9 cellular contexts compared by ENCODE assay signal in the genomic region with DNA sequence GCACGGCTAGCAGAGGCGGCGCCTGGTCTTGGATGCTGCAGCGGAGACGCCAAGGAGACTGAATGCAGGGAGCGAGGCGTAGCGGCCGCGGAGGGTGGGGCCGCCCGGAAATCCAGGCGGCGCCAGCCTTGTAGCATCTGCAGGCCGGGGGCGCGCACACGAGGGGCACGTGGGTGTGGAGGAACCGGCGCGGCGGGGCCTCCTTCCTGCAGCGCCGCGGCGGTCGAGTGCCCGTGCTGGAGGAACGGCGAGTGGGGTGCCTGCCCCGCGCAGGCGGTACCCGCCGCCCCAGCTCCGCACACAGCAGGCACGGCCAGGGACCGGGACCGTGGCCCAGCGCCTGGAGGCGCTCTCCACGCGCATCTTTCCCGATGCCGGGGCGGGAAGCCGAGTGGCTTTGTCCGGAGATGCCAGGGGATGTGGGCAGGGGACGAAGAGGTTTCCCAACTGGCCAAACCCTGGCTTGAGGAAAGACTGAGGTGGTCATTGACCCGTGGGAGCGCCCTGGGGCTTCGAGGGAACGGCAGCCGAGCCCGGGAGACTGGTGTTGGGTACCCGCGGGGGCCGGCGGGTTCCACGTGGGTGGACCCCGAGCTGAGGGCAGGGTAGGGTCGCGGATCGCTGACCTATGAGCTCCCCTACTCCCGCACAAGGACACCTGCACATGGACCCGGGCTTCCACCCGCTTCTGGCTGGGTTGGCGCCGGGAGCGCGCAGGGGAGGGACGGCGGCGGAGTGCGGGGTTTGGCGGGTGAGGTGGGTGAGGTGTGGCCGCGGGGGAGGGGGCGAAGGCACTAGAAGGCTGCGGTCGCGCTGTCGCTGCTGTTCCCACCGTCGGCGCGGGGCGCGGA.
DNase-seq lines count a peak whose midpoint lies in the region; ATAC-seq and TF ChIP-seq lines count a peak whose summit lies in the region.
"Had no signal": no experiment of that assay in that cellular context is flagged by ENCODE, and none has a peak within 500 bp of the region (broad histone marks: within the 10 kb centered on the region; RNA-seq: fewer than 3 reads in every experiment).

No MANE protein-coding gene starts in this region.

- H3K79me2 ChIP-seq in OCI-LY1 (ENCODE audit: insufficient read depth, low read length) = no peaks in the 10 kb centered on the region

- H3K36me3 ChIP-seq in OCI-LY1 (ENCODE audit: insufficient read depth, low read length) = no peaks in the 10 kb centered on the region

- H3F3A ChIP-seq in OCI-LY1 (ENCODE audit: insufficient read depth, low read length) = no peaks in the 10 kb centered on the region

- H2AFZ ChIP-seq in OCI-LY1 (ENCODE audit: low read length) = no peak overlapping the region

- DNase-seq in AG09309 (ENCODE audit: low read depth) (no peak), GM12865 (ENCODE audit: low read depth) (peak; percentile 67), cardiac fibroblast (ENCODE audit: low read depth in 2 of 2) (peak; percentile 11 to 55), naive B cell (peak; percentile 29), NCI-H1436 (lab: John Stamatoyannopoulos, UW) (no peak)

- peaks cover 75 to 89% (median 85%) of the 10 kb centered on the region in 3 donors for H3K27me3 Mint-ChIP-seq in naive B cell

- peak overlapping the region; percentile 70 for H3K4me3 ChIP-seq in AG09309 (ENCODE audit: control insufficient read depth, low read depth, low read length)
- peak overlapping the region; percentile 69 for H3K4me3 ChIP-seq in GM12865 (ENCODE audit: low read depth, low read length)
- peak overlapping the region; percentile 11 for H3K4me3 ChIP-seq in OCI-LY1 (ENCODE audit: low read depth, low read length, poor library complexity, severe bottlenecking)
- H3K4me3 ChIP-seq in cardiac fibroblast (replicated peaks in 1 of 2; ENCODE audit: low read depth in 2 of 2, low read length in 2 of 2) = peak overlapping the region in 1 of 2 donors; percentile 77
- H3K4me3 ChIP-seq: lung had no signal

- peaks cover 0 to 33% (median 20%) of the 10 kb centered on the region in 7 donors for H3K9me3 Mint-ChIP-seq in naive B cell

- H3K4me2 ChIP-seq in OCI-LY1 (ENCODE audit: low read length) = peak overlapping the region; percentile 36

- TF ChIP-seq CTCF in AG09309 (IDR thresholded peaks at IDR 0.05; ENCODE audit: control insufficient read depth, insufficient read depth, low read depth, low read length, missing control alignments) (no peak), GM12865 (IDR thresholded peaks at IDR 0.05; ENCODE audit: insufficient read depth, low read depth, low read length, missing control alignments) (no peak), OCI-LY1 (IDR thresholded peaks at IDR 0.05; ENCODE audit: low read length) (no peak), cardiac fibroblast (IDR thresholded peaks at IDR 0.05; ENCODE audit: low read depth, low read length) (no peak)

- peak overlapping the region in 2 of 6 donors; percentile 30 to 90 for H3K27ac Mint-ChIP-seq in naive B cell

- no peaks in the 10 kb centered on the region for H4K20me1 ChIP-seq in OCI-LY1 (ENCODE audit: insufficient read depth, low read length)

- peaks cover 39 to 43% (median 42%) of the 10 kb centered on the region in 3 donors for H3K4me1 Mint-ChIP-seq in naive B cell

- ATAC-seq in naive B cell (ENCODE audit: low read depth in 2 of 2) (peak; percentile 65 to 67), GM18867 (IDR thresholded peaks at IDR 0.05; ENCODE audit: unreplicated experiment) (no peak), HG02970 (IDR thresholded peaks at IDR 0.05; ENCODE audit: low FRiP score, unreplicated experiment) (no peak)

- peak overlapping the region; percentile 85 to 94 (median 91) for H3K4me3 Mint-ChIP-seq in naive B cell

- peaks cover 12% of the 10 kb centered on the region for H3K4me1 ChIP-seq in OCI-LY1 (ENCODE audit: insufficient read depth, low read length, severe bottlenecking)

- peaks cover 5 to 21% of the 10 kb centered on the region in 2 donors for H3K36me3 Mint-ChIP-seq in naive B cell

- H3K9me2 ChIP-seq in OCI-LY1 (ENCODE audit: low read depth, low read length) = no peaks in the 10 kb centered on the region

- H3K9me3 ChIP-seq in OCI-LY1 (ENCODE audit: low read length) = no peaks in the 10 kb centered on the region

- no peak overlapping the region for H3K27ac ChIP-seq in OCI-LY1 (ENCODE audit: low read depth, low read length, poor library complexity, severe bottlenecking)

- H3K27me3 ChIP-seq in OCI-LY1 (ENCODE audit: insufficient read depth, low read length) = peaks cover 6% of the 10 kb centered on the region; the same call in 1 of the 2 replicates

- H3K9ac ChIP-seq in OCI-LY1 (ENCODE audit: low read length) = no peak overlapping the region

Comparison
In these comparisons a context has a peak if more than half of its experiments do, and no peak if none do; other contexts are left out.
1. DNase-seq: peak in GM12865 (single experiment), cardiac fibroblast (2 of 2) and naive B cell (single experiment); none in AG09309 (single experiment) and NCI-H1436 (single experiment).
2. ATAC-seq: peak in naive B cell (2 of 2); none in GM18867 (single experiment) and HG02970 (single experiment).